Comparison of ENCODE assay signal across 8 cellular contexts in genomic region chr6:136643850-136644596, GRCh38.
DNase-seq lines count a peak whose midpoint lies in the region; ATAC-seq lines count a peak whose summit lies in the region.

No MANE protein-coding gene starts in this region.

- no peaks in the 10 kb centered on the region for H3K9me3 ChIP-seq in mucosa of stomach (ENCODE audit: control insufficient read depth, low read length)

- ATAC-seq in GM18517 (IDR thresholded peaks at IDR 0.05; ENCODE audit: unreplicated experiment), result peak; percentile 60

- H3K4me3 ChIP-seq in mucosa of stomach (ENCODE audit: low read length), result no peak overlapping the region

- peaks cover 18% of the 10 kb centered on the region for H3K4me1 ChIP-seq in mucosa of stomach (ENCODE audit: control insufficient read depth, insufficient read depth, low read length)

- peak overlapping the region; percentile 3 for H3K9ac ChIP-seq in mucosa of stomach (ENCODE audit: low read length)

- no peaks in the 10 kb centered on the region for H3K36me3 ChIP-seq in mucosa of stomach (ENCODE audit: control insufficient read depth, insufficient read depth, low read length)

- no peaks in the 10 kb centered on the region for H3K27me3 ChIP-seq in mucosa of stomach (ENCODE audit: control insufficient read depth, insufficient read depth, low read length)

- DNase-seq in A172 (ENCODE audit: low spot score) (peak; percentile 78), HT1080 (ENCODE audit: low read depth) (peak; percentile 77), NOMO-1 treated with dmso at 0.1 percent for 144 hours (lab: John Stamatoyannopoulos, UW; ENCODE audit: unreplicated experiment) (peak; percentile 20), epidermal melanocyte (ENCODE audit: insufficient read length, low spot score) (peak; percentile 52)
- peak; percentile 64 for DNase-seq in activated CD8-positive, alpha-beta memory T cell treated with anti-CD3 and anti-CD28 coated beads, Interleukin-2, amount 50 U/mL, for 1 hour (ENCODE audit: extremely low read depth)
- DNase-seq in stimulated activated CD8-positive, alpha-beta memory T cell treated with anti-CD3 and anti-CD28 coated beads, Interleukin-4, amount 100 ng/mL, for 48 hours, result peak; percentile 91

Comparison
In these comparisons a context has a peak if more than half of its experiments do, and no peak if none do; other contexts are left out.
1. DNase-seq: peak in every context shown above with its lines; median percentile 91 in stimulated activated CD8-positive, alpha-beta memory T cell treated with anti-CD3 and anti-CD28 coated beads, Interleukin-4, amount 100 ng/mL, for 48 hours; 78 in A172; 77 in HT1080; 64 in activated CD8-positive, alpha-beta memory T cell treated with anti-CD3 and anti-CD28 coated beads, Interleukin-2, amount 50 U/mL, for 1 hour; 52 in epidermal melanocyte; 20 in NOMO-1 treated with dmso at 0.1 percent for 144 hours.